In the genomic region with DNA sequence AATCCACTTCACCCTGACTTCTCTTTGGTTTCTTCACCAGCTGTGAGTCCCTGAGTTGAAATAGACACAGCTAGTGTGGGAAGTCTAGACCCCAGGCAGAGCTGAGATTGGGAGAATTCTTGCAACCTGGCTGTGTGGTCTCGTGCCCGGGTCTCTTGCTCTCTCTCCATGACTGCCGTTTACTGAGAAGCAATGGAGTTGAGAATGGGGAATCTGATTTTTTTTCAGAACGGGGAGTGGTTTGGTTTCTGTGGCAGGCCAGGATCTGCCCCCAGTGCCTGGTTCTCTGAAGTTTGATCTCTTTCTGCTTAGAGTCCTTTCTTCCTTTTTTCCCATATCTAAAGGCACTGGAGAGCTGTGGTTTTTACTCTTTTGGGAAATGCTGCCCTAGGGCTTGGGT, we compare ENCODE assay signal across 8 cellular contexts. TPM values are rescaled to one million over a fixed set of nuclear protein-coding genes. Genes with fewer than 3 reads are reported as not detected.
DNase-seq lines count a peak whose midpoint lies in the region; ATAC-seq and TF ChIP-seq lines count a peak whose summit lies in the region.

No MANE protein-coding gene starts in this region.

- peak overlapping the region; percentile 93 to 96 (median 94) for H3K27ac ChIP-seq in esophagus muscularis mucosa (replicated peaks in 1 of 4)

- no peaks in the 10 kb centered on the region for H3K27me3 ChIP-seq in esophagus muscularis mucosa

- H3K36me3 ChIP-seq in esophagus muscularis mucosa: peaks cover 13 to 36% (median 30%) of the 10 kb centered on the region in 4 donors

- 0 out of 2 replicates have a peak, but pooled peaks have one; percentile 1 for TF ChIP-seq POLR2A in Raji (IDR thresholded peaks at IDR 0.05; ENCODE audit: insufficient read depth, low read depth, low read length)
- no peak for TF ChIP-seq POLR2A in esophagus muscularis mucosa (IDR thresholded peaks at IDR 0.05; ENCODE audit: low read depth)

- TF ChIP-seq CTCF in GM12875 (IDR thresholded peaks at IDR 0.05; ENCODE audit: borderline replicate concordance, insufficient read depth, low read depth, low read length) (no peak), esophagus muscularis mucosa (IDR thresholded peaks at IDR 0.05) (no peak)

- peaks cover 31 to 56% (median 47%) of the 10 kb centered on the region in 4 donors for H3K4me1 ChIP-seq in esophagus muscularis mucosa

- DNase-seq in esophagus muscularis mucosa (ENCODE audit: extremely low spot score): no peak
- peak; percentile 24 for DNase-seq in retina
- no peak for DNase-seq in activated CD4-positive, CD25-positive, alpha-beta regulatory T cell (lab: John Stamatoyannopoulos, UW)
- no peak for DNase-seq in SK-N-DZ (ENCODE audit: low spot score)
- no peak for DNase-seq in T-helper 9 cell

- WGBS in esophagus muscularis mucosa: 13% methylated on average over 4 of the region's 4 CpGs

- TF ChIP-seq EP300 in esophagus muscularis mucosa (IDR thresholded peaks at IDR 0.05): no peak

- peak overlapping the region; percentile 56 for H3K4me3 ChIP-seq in GM12875 (ENCODE audit: low read depth, low read length)
- peak overlapping the region; percentile 72 to 92 (median 82) for H3K4me3 ChIP-seq in esophagus muscularis mucosa

- intact Hi-C loops in esophagus muscularis mucosa (cut with DNase I): no loop called here

- ATAC-seq in GM19035 (IDR thresholded peaks at IDR 0.05; ENCODE audit: unreplicated experiment): no peak

- H3K9me3 ChIP-seq in esophagus muscularis mucosa: no peaks in the 10 kb centered on the region

RNA-seq across cellular contexts. Expression of gene SIDT2, which starts 1.5 kb away (rescaled TPM):
- total RNA-seq in esophagus muscularis mucosa: 10 to 100 TPM; 26.5 to 34.1 (median 29.3) TPM
- 1.4 and 1.9 TPM in 2 replicates for polyA plus RNA-seq in SK-N-DZ (2014; cell fraction: cytosol; rRNA removed)
- polyA plus RNA-seq in SK-N-DZ (2014; cell fraction: nucleus; rRNA removed): 8.4 and 14.3 TPM in 2 replicates

RNA-seq across cellular contexts. Expression of gene TAGLN, which starts 19.1 kb away (rescaled TPM):
- total RNA-seq in esophagus muscularis mucosa: over 10,000 TPM; 12,513 to 19,293 (median 14,679) TPM
- 0.14 and 0.77 TPM in 2 replicates for polyA plus RNA-seq in SK-N-DZ (2014; cell fraction: cytosol; rRNA removed)
- 4.7 and 8.1 TPM in 2 replicates for polyA plus RNA-seq in SK-N-DZ (2014; cell fraction: nucleus; rRNA removed)

RNA-seq across cellular contexts. Expression of gene PAFAH1B2, which starts 35.9 kb away (rescaled TPM):
- total RNA-seq in esophagus muscularis mucosa: 10 to 100 TPM; 40.3 to 63.0 (median 47.4) TPM
- polyA plus RNA-seq in SK-N-DZ (2014; cell fraction: cytosol; rRNA removed): 32.6 and 33.7 TPM in 2 replicates
- 8.5 and 11.4 TPM in 2 replicates for polyA plus RNA-seq in SK-N-DZ (2014; cell fraction: nucleus; rRNA removed)

RNA-seq across cellular contexts. Expression of gene PCSK7, which starts 51.9 kb away (rescaled TPM):
- 10 to 100 TPM; 27.8 to 43.7 (median 31.9) TPM for total RNA-seq in esophagus muscularis mucosa
- polyA plus RNA-seq in SK-N-DZ (2014; cell fraction: cytosol; rRNA removed): 13.0 and 13.2 TPM in 2 replicates
- polyA plus RNA-seq in SK-N-DZ (2014; cell fraction: nucleus; rRNA removed): 33.9 and 37.1 TPM in 2 replicates

RNA-seq across cellular contexts. Expression of gene RNF214, which starts 52.5 kb away (rescaled TPM):
- 10 to 100 TPM; 12.4 to 21.5 (median 18.4) TPM for total RNA-seq in esophagus muscularis mucosa
- polyA plus RNA-seq in SK-N-DZ (2014; cell fraction: cytosol; rRNA removed): 5.8 TPM in 2 replicates
- polyA plus RNA-seq in SK-N-DZ (2014; cell fraction: nucleus; rRNA removed): 4.5 and 4.6 TPM in 2 replicates
